Comparison of ENCODE assay signal across 9 cellular contexts in the genomic region with DNA sequence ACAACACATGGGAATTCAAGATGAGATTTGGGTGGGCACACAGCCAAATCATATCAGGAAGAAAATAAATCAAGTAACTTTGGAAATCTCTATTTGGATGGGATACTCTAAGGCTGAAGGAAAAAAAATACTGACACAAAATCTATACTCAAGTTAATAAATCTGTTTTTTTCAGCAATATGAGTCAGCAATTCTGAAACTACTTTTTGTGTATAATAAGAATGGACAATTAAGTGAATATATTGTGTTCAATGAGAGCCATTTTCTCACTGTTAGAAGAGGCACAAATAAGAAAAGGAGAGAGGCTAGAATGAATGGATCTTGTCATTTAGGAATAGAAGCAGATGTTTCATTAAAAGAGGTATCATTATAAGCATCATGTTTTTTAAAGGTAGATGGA.
"Had no signal": no experiment of that assay in that cellular context is flagged by ENCODE, and none has a peak within 500 bp of the region (broad histone marks: within the 10 kb centered on the region; RNA-seq: fewer than 3 reads in every experiment).

No MANE protein-coding gene starts in this region.

- H3K4me2 ChIP-seq: KMS-11 had no signal

- H2AFZ ChIP-seq: GM23248 had no signal

- DNase-seq: GM23248, GOT3, H9, HCEC 1CT, Karpas-422, KBM-7 had no signal

- H3K9ac ChIP-seq: GM23248, KMS-11 had no signal

- H3K4me3 ChIP-seq: GM23248 had no signal

- FAIRE-seq: H54, HTR-8/SVneo had no signal

- H3K27ac ChIP-seq: GM23248, KMS-11 had no signal
